ENCODE assay signal across 17 cellular contexts in genomic region chr17:75590849-75591721, GRCh38. TPM values are rescaled to one million over a fixed set of nuclear protein-coding genes. Genes with fewer than 3 reads are reported as not detected.
DNase-seq lines count a peak whose midpoint lies in the region; ATAC-seq and TF ChIP-seq lines count a peak whose summit lies in the region.
"Had no signal": no experiment of that assay in that cellular context is flagged by ENCODE, and none has a peak within 500 bp of the region (broad histone marks: within the 10 kb centered on the region; RNA-seq: fewer than 3 reads in every experiment).

No MANE protein-coding gene starts in this region.

- H3K27ac Mint-ChIP-seq in activated CD4-positive, alpha-beta T cell treated with anti-CD3 and anti-CD28 coated beads, Interleukin-2, amount 10 ng/mL, durations not matched to agents 24 days and 14 days: peak overlapping the region; percentile 48
- peak overlapping the region; percentile 56 for H3K27ac Mint-ChIP-seq in T-helper 17 cell
- no peak overlapping the region for H3K27ac Mint-ChIP-seq in memory B cell
- H3K27ac Mint-ChIP-seq in stimulated activated memory B cell treated with anti-CD40 and anti-IgM and Interleukin-4, amounts not matched to agents 10 μg/mL and 1 μg/mL and 100 μg/mL, for 72 hours: peak overlapping the region; percentile 75
- H3K27ac Mint-ChIP-seq in Calu3 (ENCODE audit: unreplicated experiment): no peak overlapping the region
- H3K27ac Mint-ChIP-seq: HFFc6 had no signal

- CTCF ChIA-PET in Calu3 (lab: Charles Lee): interaction anchor here (0.9 to 2.9 kb wide), 2 partner anchors 10 to 66 kb away, joined by 3 to 12 read pairs; partner anchors contain the start of gene LLGL2

- peaks cover 14% of the 10 kb centered on the region for H3K27me3 Mint-ChIP-seq in activated CD4-positive, alpha-beta T cell treated with anti-CD3 and anti-CD28 coated beads, Interleukin-2, amount 10 ng/mL, durations not matched to agents 24 days and 14 days
- H3K27me3 Mint-ChIP-seq in T-helper 17 cell (no peaks in the 10 kb centered on the region), memory B cell (no peaks in the 10 kb centered on the region), Calu3 (ENCODE audit: unreplicated experiment) (peaks cover 13% of the 10 kb centered on the region)
- no peaks in the 10 kb centered on the region for H3K27me3 Mint-ChIP-seq in stimulated activated memory B cell treated with anti-CD40 and anti-IgM and Interleukin-4, amounts not matched to agents 10 μg/mL and 1 μg/mL and 100 μg/mL, for 72 hours

- ATAC-seq in T-helper 17 cell (no peak), memory B cell (ENCODE audit: low read depth) (no peak), HG03457 (IDR thresholded peaks at IDR 0.05; ENCODE audit: unreplicated experiment) (no peak)
- no peak for ATAC-seq in stimulated activated memory B cell treated with anti-CD40 and anti-IgM and Interleukin-4, amounts not matched to agents 10 μg/mL and 1 μg/mL and 100 μg/mL, for 72 hours

- no peak overlapping the region for H3K4me3 Mint-ChIP-seq in activated CD4-positive, alpha-beta T cell treated with anti-CD3 and anti-CD28 coated beads, Interleukin-2, amount 10 ng/mL, durations not matched to agents 24 days and 14 days
- H3K4me3 Mint-ChIP-seq in T-helper 17 cell (peak overlapping the region; percentile 55), memory B cell (peak overlapping the region; percentile 69), Calu3 (ENCODE audit: low read depth, unreplicated experiment) (no peak overlapping the region)
- H3K4me3 Mint-ChIP-seq in stimulated activated memory B cell treated with anti-CD40 and anti-IgM and Interleukin-4, amounts not matched to agents 10 μg/mL and 1 μg/mL and 100 μg/mL, for 72 hours: no peak overlapping the region
- H3K4me3 Mint-ChIP-seq: HFFc6 had no signal

- DNase-seq in activated CD4-positive, alpha-beta T cell treated with anti-CD3 and anti-CD28 coated beads, Interleukin-2, amount 10 ng/mL, durations not matched to agents 24 days and 14 days: no peak
- DNase-seq in activated CD4-positive, alpha-beta T cell treated with anti-CD3 and anti-CD28 coated beads, Interleukin-2, amount 50 U/mL, for 1 hour: no peak
- DNase-seq in T-helper 17 cell: no peak
- no peak for DNase-seq in memory B cell (ENCODE audit: low spot score in 2 of 2)
- no peak for DNase-seq in DMS114 treated with DMSO at 0.1 percent for 48 hours (lab: John Stamatoyannopoulos, UW; ENCODE audit: unreplicated experiment)
- DNase-seq in Calu3: no peak
- DNase-seq: activated naive CD4-positive, alpha-beta T cell treated with anti-CD3 and anti-CD28 coated beads, Interleukin-2, amount 10 ng/mL, durations not matched to agents 7 days and 5 days; HFFc6; NCI-H1436 treated with DMSO at 0.1 percent for 48 hours; NCI-H2227 treated with DMSO at 0.1 percent for 48 hours; transverse colon had no signal

- BruUV-seq in Calu3 (replicated peaks; lab: Mats Ljungman, UMichigan): no TSS peak

- intact Hi-C loops in activated CD4-positive, alpha-beta T cell treated with anti-CD3 and anti-CD28 coated beads, Interleukin-2, amount 10 ng/mL, durations not matched to agents 24 days and 14 days (cut with micrococcal nuclease): no loop called here
- intact Hi-C loops in Calu3 (cut with micrococcal nuclease; ENCODE audit: unreplicated experiment): no loop called here

- H3K36me3 Mint-ChIP-seq in activated CD4-positive, alpha-beta T cell treated with anti-CD3 and anti-CD28 coated beads, Interleukin-2, amount 10 ng/mL, durations not matched to agents 24 days and 14 days (ENCODE audit: low read depth): no peaks in the 10 kb centered on the region
- H3K36me3 Mint-ChIP-seq in T-helper 17 cell (ENCODE audit: low read depth): no peaks in the 10 kb centered on the region
- H3K36me3 Mint-ChIP-seq in memory B cell: no peaks in the 10 kb centered on the region
- no peaks in the 10 kb centered on the region for H3K36me3 Mint-ChIP-seq in stimulated activated memory B cell treated with anti-CD40 and anti-IgM and Interleukin-4, amounts not matched to agents 10 μg/mL and 1 μg/mL and 100 μg/mL, for 72 hours
- H3K36me3 Mint-ChIP-seq in Calu3 (ENCODE audit: insufficient read depth, unreplicated experiment): peaks cover 5% of the 10 kb centered on the region
- H3K36me3 Mint-ChIP-seq: activated naive CD4-positive, alpha-beta T cell treated with anti-CD3 and anti-CD28 coated beads, Interleukin-2, amount 10 ng/mL, durations not matched to agents 7 days and 5 days had no signal

- peaks cover 2% of the 10 kb centered on the region for H3K4me1 Mint-ChIP-seq in activated CD4-positive, alpha-beta T cell treated with anti-CD3 and anti-CD28 coated beads, Interleukin-2, amount 10 ng/mL, durations not matched to agents 24 days and 14 days
- peaks cover 6% of the 10 kb centered on the region for H3K4me1 Mint-ChIP-seq in T-helper 17 cell
- peaks cover 10% of the 10 kb centered on the region for H3K4me1 Mint-ChIP-seq in memory B cell
- H3K4me1 Mint-ChIP-seq in stimulated activated memory B cell treated with anti-CD40 and anti-IgM and Interleukin-4, amounts not matched to agents 10 μg/mL and 1 μg/mL and 100 μg/mL, for 72 hours: peaks cover 20% of the 10 kb centered on the region
- H3K4me1 Mint-ChIP-seq in Calu3 (ENCODE audit: low read depth, unreplicated experiment): no peaks in the 10 kb centered on the region

- no peaks in the 10 kb centered on the region for H3K9me3 ChIP-seq in T-helper 17 cell (ENCODE audit: control insufficient read depth, low read length, poor library complexity, severe bottlenecking)
- H3K9me3 ChIP-seq: transverse colon had no signal

- H3K9me3 Mint-ChIP-seq in activated CD4-positive, alpha-beta T cell treated with anti-CD3 and anti-CD28 coated beads, Interleukin-2, amount 10 ng/mL, durations not matched to agents 24 days and 14 days: no peaks in the 10 kb centered on the region
- H3K9me3 Mint-ChIP-seq in memory B cell (no peaks in the 10 kb centered on the region), Calu3 (ENCODE audit: low read depth, unreplicated experiment) (no peaks in the 10 kb centered on the region)
- no peaks in the 10 kb centered on the region for H3K9me3 Mint-ChIP-seq in stimulated activated memory B cell treated with anti-CD40 and anti-IgM and Interleukin-4, amounts not matched to agents 10 μg/mL and 1 μg/mL and 100 μg/mL, for 72 hours
- H3K9me3 Mint-ChIP-seq: activated naive CD4-positive, alpha-beta T cell treated with anti-CD3 and anti-CD28 coated beads, Interleukin-2, amount 10 ng/mL, durations not matched to agents 7 days and 5 days; CD14-positive monocyte; HFFc6 had no signal

- no peak for TF ChIP-seq CTCF in Calu3 (IDR thresholded peaks at IDR 0.05; ENCODE audit: unreplicated experiment)

RNA-seq across cellular contexts. Expression of gene MYO15B, which starts 3.5 kb away (rescaled TPM):
- 24.3 and 25.4 TPM in 2 replicates for total RNA-seq in activated CD4-positive, alpha-beta T cell treated with anti-CD3 and anti-CD28 coated beads, Interleukin-2, amount 10 ng/mL, durations not matched to agents 24 days and 14 days
- total RNA-seq in T-helper 17 cell (10 to 100 TPM; 42.2 to 69.3 TPM), Calu3 (2022) (58.4 and 78.6 TPM in 2 replicates)

RNA-seq across cellular contexts. Expression of gene SMIM5, which starts 42.1 kb away (rescaled TPM):
- total RNA-seq in activated CD4-positive, alpha-beta T cell treated with anti-CD3 and anti-CD28 coated beads, Interleukin-2, amount 10 ng/mL, durations not matched to agents 24 days and 14 days: 0.14 and 0.38 TPM in 2 replicates
- total RNA-seq in T-helper 17 cell (1 to 10 TPM in 1 of 2 donors, under 1 TPM in 1; 0.40 to 8.4 TPM), Calu3 (2022) (1.9 and 3.5 TPM in 2 replicates)
- total RNA-seq: Daoy, HT1080, pulmonary artery endothelial cell had no signal

Comparison
In these comparisons a context has a peak if more than half of its experiments do, and no peak if none do; other contexts are left out.
1. H3K27ac Mint-ChIP-seq: peak in activated CD4-positive, alpha-beta T cell treated with anti-CD3 and anti-CD28 coated beads, Interleukin-2, amount 10 ng/mL, durations not matched to agents 24 days and 14 days (single experiment), T-helper 17 cell (single experiment) and stimulated activated memory B cell treated with anti-CD40 and anti-IgM and Interleukin-4, amounts not matched to agents 10 μg/mL and 1 μg/mL and 100 μg/mL, for 72 hours (single experiment); none in memory B cell (single experiment) and Calu3 (single experiment).
2. H3K4me3 Mint-ChIP-seq: peak in T-helper 17 cell (single experiment) and memory B cell (single experiment); none in activated CD4-positive, alpha-beta T cell treated with anti-CD3 and anti-CD28 coated beads, Interleukin-2, amount 10 ng/mL, durations not matched to agents 24 days and 14 days (single experiment), stimulated activated memory B cell treated with anti-CD40 and anti-IgM and Interleukin-4, amounts not matched to agents 10 μg/mL and 1 μg/mL and 100 μg/mL, for 72 hours (single experiment) and Calu3 (single experiment).